ENCODE assay signal across 18 cellular contexts in the genomic region with DNA sequence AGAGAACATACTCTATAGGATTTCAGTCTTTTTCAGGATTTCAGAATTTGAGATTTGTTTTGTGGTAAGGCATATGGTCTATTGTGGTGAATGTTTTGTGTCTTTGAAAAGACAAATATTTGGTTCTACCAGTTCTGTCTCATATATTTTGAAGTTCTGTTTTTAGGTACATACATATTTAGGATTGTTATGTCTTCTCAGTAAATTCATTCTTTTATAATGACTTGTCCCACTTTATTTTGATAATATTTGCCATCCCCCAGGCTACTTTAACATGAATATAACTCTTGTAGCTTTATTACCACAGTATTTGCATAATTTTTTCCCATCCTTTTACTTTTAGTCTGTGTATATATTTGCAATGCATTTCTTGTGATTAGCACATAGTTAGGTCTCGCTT. TPM values are rescaled to one million over a fixed set of nuclear protein-coding genes. Genes with fewer than 3 reads are reported as not detected.
DNase-seq lines count a peak whose midpoint lies in the region; ATAC-seq, FAIRE-seq and TF ChIP-seq lines count a peak whose summit lies in the region.
"Had no signal": no experiment of that assay in that cellular context is flagged by ENCODE, and none has a peak within 500 bp of the region (broad histone marks: within the 10 kb centered on the region; RNA-seq: fewer than 3 reads in every experiment).

No MANE protein-coding gene starts in this region.

- H3K4me3 ChIP-seq in HUES6 (ENCODE audit: low read depth, low read length) (no peak overlapping the region), hepatocyte (no peak overlapping the region)
- H3K4me3 ChIP-seq: BLaER1, HAP-1, prostate gland, transverse colon had no signal

- no peaks in the 10 kb centered on the region for H3K36me3 Mint-ChIP-seq in WTC11
- peaks cover 3% of the 10 kb centered on the region for H3K36me3 Mint-ChIP-seq in type B pancreatic cell
- H3K36me3 Mint-ChIP-seq: stimulated activated memory B cell treated with anti-CD40 and anti-IgM and Interleukin-4, amounts not matched to agents 10 μg/mL and 1 μg/mL and 100 μg/mL, for 72 hours had no signal

- POLR2A ChIA-PET in WTC11 (lab: Charles Lee) = no interaction called here
- POLR2A ChIA-PET in RWPE1 (lab: Yijun Ruan, JAX; ENCODE audit: low non-redundant PET) = no interaction called here

- peaks cover 89% of the 10 kb centered on the region for H4K20me1 ChIP-seq in hepatocyte (ENCODE audit: insufficient read depth, poor library complexity, severe bottlenecking)

- H3K27me3 ChIP-seq in HUES6 (ENCODE audit: control insufficient read depth, insufficient read depth, low read length) (no peaks in the 10 kb centered on the region), hepatocyte (no peaks in the 10 kb centered on the region)
- H3K27me3 ChIP-seq: BLaER1, transverse colon had no signal

- CTCF ChIA-PET in WTC11 (lab: Charles Lee) (no interaction called here), RWPE1 (lab: Yijun Ruan, JAX) (no interaction called here)

- peak overlapping the region; percentile 33; the same call in 1 of the 2 replicates for H3K27ac Mint-ChIP-seq in WTC11
- H3K27ac Mint-ChIP-seq in type B pancreatic cell = no peak overlapping the region
- H3K27ac Mint-ChIP-seq: stimulated activated memory B cell treated with anti-CD40 and anti-IgM and Interleukin-4, amounts not matched to agents 10 μg/mL and 1 μg/mL and 100 μg/mL, for 72 hours had no signal

- DNase-seq in WTC11 (ENCODE audit: low spot score) (no peak), hepatocyte (ENCODE audit: low spot score) (no peak), type B pancreatic cell (ENCODE audit: extremely low spot score, unreplicated experiment) (no peak), RKO (ENCODE audit: low spot score) (no peak), RWPE1 (ENCODE audit: low spot score) (no peak), HTR-8/SVneo (ENCODE audit: insufficient read length, low spot score) (no peak)
- DNase-seq: activated CD4-positive, alpha-beta T cell treated with anti-CD3 and anti-CD28 coated beads for 1 hour; activated effector memory CD4-positive, alpha-beta T cell treated with Interleukin-2 at 50 U/mL for 16 hours; anterior cingulate cortex; NCI-H345; SHP77 treated with DMSO at 0.1 percent for 48 hours; T-helper 9 cell; transverse colon had no signal

- H3K9me2 ChIP-seq in hepatocyte (replicated peaks; ENCODE audit: insufficient read depth) = no peaks in the 10 kb centered on the region

- H3K4me1 ChIP-seq in HUES6 (ENCODE audit: control insufficient read depth, insufficient read depth, low read length) = peaks cover 57% of the 10 kb centered on the region
- H3K4me1 ChIP-seq in hepatocyte (ENCODE audit: insufficient read depth) = peaks cover 39% of the 10 kb centered on the region

- H3K9me3 Mint-ChIP-seq in WTC11 = no peaks in the 10 kb centered on the region
- peaks cover 7% of the 10 kb centered on the region for H3K9me3 Mint-ChIP-seq in type B pancreatic cell
- H3K9me3 Mint-ChIP-seq: stimulated activated memory B cell treated with anti-CD40 and anti-IgM and Interleukin-4, amounts not matched to agents 10 μg/mL and 1 μg/mL and 100 μg/mL, for 72 hours had no signal

- H3K36me3 ChIP-seq in HUES6 (ENCODE audit: control insufficient read depth, insufficient read depth, low read length) (no peaks in the 10 kb centered on the region), hepatocyte (replicated peaks; ENCODE audit: insufficient read depth, low read depth) (no peaks in the 10 kb centered on the region)
- H3K36me3 ChIP-seq: BLaER1, HAP-1, prostate gland, transverse colon had no signal

- H3K27me3 Mint-ChIP-seq in WTC11 (ENCODE audit: low read depth) = no peaks in the 10 kb centered on the region
- H3K27me3 Mint-ChIP-seq in type B pancreatic cell = no peaks in the 10 kb centered on the region
- H3K27me3 Mint-ChIP-seq: stimulated activated memory B cell treated with anti-CD40 and anti-IgM and Interleukin-4, amounts not matched to agents 10 μg/mL and 1 μg/mL and 100 μg/mL, for 72 hours had no signal

- no peak for TF ChIP-seq CTCF in WTC11 (IDR thresholded peaks at IDR 0.05)
- TF ChIP-seq CTCF in hepatocyte (IDR thresholded peaks at IDR 0.05; ENCODE audit: poor library complexity) = no peak
- no peak for TF ChIP-seq CTCF in type B pancreatic cell (conservative IDR thresholded peaks at IDR 0.05)
- no peak for TF ChIP-seq CTCF in RWPE1 (conservative IDR thresholded peaks at IDR 0.05; ENCODE audit: low read depth)

- peaks cover 100% of the 10 kb centered on the region for H3K79me2 ChIP-seq in hepatocyte

- H3K27ac ChIP-seq in HUES6 (ENCODE audit: low read depth, low read length) (peak overlapping the region; percentile 44; the same call in 1 of the 2 replicates), hepatocyte (peak overlapping the region; percentile 17), RWPE1 (no peak overlapping the region)
- H3K27ac ChIP-seq: BLaER1, prostate gland had no signal

- no peak overlapping the region for H3K4me2 ChIP-seq in hepatocyte
- H3K4me2 ChIP-seq: BLaER1 had no signal

- WGBS in hepatocyte (ENCODE audit: low lambda C conversion rate, missing lambda C conversion rate) = 100% methylated on average over 1 of the region's 1 CpG

- H3K9ac ChIP-seq in HUES6 (ENCODE audit: low read length) = no peak overlapping the region
- H3K9ac ChIP-seq: BLaER1 had no signal

- no peak overlapping the region for H2AFZ ChIP-seq in hepatocyte

- H3K4me3 Mint-ChIP-seq in WTC11 (no peak overlapping the region), type B pancreatic cell (peak overlapping the region; percentile 33)
- H3K4me3 Mint-ChIP-seq: stimulated activated memory B cell treated with anti-CD40 and anti-IgM and Interleukin-4, amounts not matched to agents 10 μg/mL and 1 μg/mL and 100 μg/mL, for 72 hours had no signal

- H3K9me3 ChIP-seq in HUES6 (ENCODE audit: control insufficient read depth, insufficient read depth, low read depth, low read length) (no peaks in the 10 kb centered on the region), hepatocyte (ENCODE audit: low read depth) (no peaks in the 10 kb centered on the region)
- H3K9me3 ChIP-seq: BLaER1, HAP-1, prostate gland, transverse colon had no signal

- H3K4me1 Mint-ChIP-seq in WTC11 = peaks cover 62% of the 10 kb centered on the region
- peaks cover 38% of the 10 kb centered on the region for H3K4me1 Mint-ChIP-seq in type B pancreatic cell (ENCODE audit: unreplicated experiment)

- ATAC-seq in WTC11 = no peak
- ATAC-seq: stimulated activated memory B cell treated with anti-CD40 and anti-IgM and Interleukin-4, amounts not matched to agents 10 μg/mL and 1 μg/mL and 100 μg/mL, for 72 hours had no signal

- FAIRE-seq in HTR-8/SVneo (lab: Jason Lieb, UNC) = no peak

TF ChIP-seq in WTC11, 78 proteins besides CTCF, POLR2A, EP300 and RAD21:
- no peak for TF ChIP-seq SOX15 (CRISPR knock-in tag; IDR thresholded peaks at IDR 0.05)
- TF ChIP-seq, protein P1, sequence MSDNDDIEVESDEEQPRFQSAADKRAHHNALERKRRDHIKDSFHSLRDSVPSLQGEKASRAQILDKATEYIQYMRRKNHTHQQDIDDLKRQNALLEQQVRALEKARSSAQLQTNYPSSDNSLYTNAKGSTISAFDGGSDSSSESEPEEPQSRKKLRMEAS (CRISPR knock-in tag; IDR thresholded peaks at IDR 0.05) = no peak
- no peak for TF ChIP-seq ZNF423 (CRISPR knock-in tag; IDR thresholded peaks at IDR 0.05)
- TF ChIP-seq TEAD1 (CRISPR knock-in tag; IDR thresholded peaks at IDR 0.05) = no peak
- no peak for TF ChIP-seq NR3C1 (CRISPR knock-in tag; conservative IDR thresholded peaks at IDR 0.05; ENCODE audit: low read depth)
- no peak for TF ChIP-seq TP53 (CRISPR knock-in tag; IDR thresholded peaks at IDR 0.05)
- TF ChIP-seq NFE2L1 (CRISPR knock-in tag; IDR thresholded peaks at IDR 0.05) = no peak
- TF ChIP-seq NFYB (CRISPR knock-in tag; conservative IDR thresholded peaks at IDR 0.05; ENCODE audit: low read depth) = no peak

RNA-seq across cellular contexts. Expression of a gene that starts 32.0 kb away (rescaled TPM):
- total RNA-seq in WTC11 (2021) = 17.0 to 19.5 TPM (median 19.2 TPM) in 3 replicates
- 33.4 and 42.7 TPM in 2 replicates for total RNA-seq in hepatocyte
- polyA plus RNA-seq in hepatocyte = 16.2 and 18.8 TPM in 2 replicates
- total RNA-seq in type B pancreatic cell (ENCODE audit: low replicate concordance) = 50.2 and 54.3 TPM in 2 replicates
